Comparison of ENCODE assay signal across 34 cellular contexts in the genomic region with DNA sequence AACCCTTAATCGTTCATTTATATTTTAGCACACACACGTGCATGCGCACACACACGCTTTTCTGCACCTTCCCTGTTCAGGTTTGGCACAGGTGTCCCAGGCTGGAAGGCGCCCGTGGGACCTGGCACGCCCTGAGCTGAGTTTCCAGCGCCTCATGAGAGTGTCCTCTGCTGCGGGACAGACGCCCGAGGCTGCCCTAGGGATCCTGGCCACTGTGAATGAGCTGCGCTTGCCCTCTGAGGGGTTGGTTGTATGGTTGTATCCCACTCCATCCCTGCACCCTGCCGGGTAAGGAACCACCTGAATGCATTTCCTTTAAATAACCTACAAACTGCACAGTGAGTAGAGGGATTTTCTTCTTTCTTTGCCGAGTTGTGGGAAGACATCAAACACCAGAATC. TPM values are rescaled to one million over a fixed set of nuclear protein-coding genes. Genes with fewer than 3 reads are reported as not detected.
DNase-seq lines count a peak whose midpoint lies in the region; ATAC-seq and TF ChIP-seq lines count a peak whose summit lies in the region.
"Had no signal": no experiment of that assay in that cellular context is flagged by ENCODE, and none has a peak within 500 bp of the region (broad histone marks: within the 10 kb centered on the region; RNA-seq: fewer than 3 reads in every experiment).

No MANE protein-coding gene starts in this region.

- H3K4me3 Mint-ChIP-seq in glutamatergic neuron (ENCODE audit: unreplicated experiment) (peak overlapping the region; percentile 30), nephron progenitor cell (peak overlapping the region; percentile 69)
- H3K4me3 Mint-ChIP-seq: activated CD4-positive, alpha-beta memory T cell treated with anti-CD3 and anti-CD28 coated beads, Interleukin-2, amount 10 ng/mL, durations not matched to agents 7 days and 5 days; activated naive CD4-positive, alpha-beta T cell treated with anti-CD3 and anti-CD28 coated beads for 36 hours; activated T-helper 1 cell treated with anti-CD3 and anti-CD28 coated beads, Interleukin-12 subunit alpha, Interleukin-12 subunit beta, Interleukin-2, Interleukin-4 antibody, amounts not matched to agents 30 ng/mL and 10 ng/mL and 1 ng/mL, durations not matched to agents 14 hours and 24 hours and 36 hours; B cell; memory B cell; stimulated activated naive CD8-positive, alpha-beta T cell treated with anti-CD3 and anti-CD28 coated beads, Interleukin-15, Interleukin-2, amounts not matched to agents 100 ng/mL and 50 ng/mL, for 24 hours had no signal

- H3K27me3 ChIP-seq in HUES64 (ENCODE audit: insufficient read depth, low read length) (peaks cover 62% of the 10 kb centered on the region), testis (no peaks in the 10 kb centered on the region), Karpas-422 (ENCODE audit: low read length) (no peaks in the 10 kb centered on the region)

- H3K4me1 ChIP-seq in HUES64 (ENCODE audit: insufficient read depth, low read length) = peaks cover 30% of the 10 kb centered on the region
- no peaks in the 10 kb centered on the region for H3K4me1 ChIP-seq in testis
- no peaks in the 10 kb centered on the region; the same call in 1 of the 2 replicates for H3K4me1 ChIP-seq in Karpas-422 (ENCODE audit: low read length)
- H3K4me1 ChIP-seq: adrenal gland, esophagus muscularis mucosa, right atrium auricular region, uterus had no signal

- DNase-seq in glutamatergic neuron (no peak), nephron progenitor cell (no peak), testis (no peak), Karpas-422 (no peak), NCI-H2107 (lab: John Stamatoyannopoulos, UW) (no peak)
- DNase-seq: activated CD4-positive, alpha-beta memory T cell treated with anti-CD3 and anti-CD28 coated beads, Interleukin-2, amount 10 ng/mL, durations not matched to agents 7 days and 5 days; activated CD8-positive, alpha-beta memory T cell treated with anti-CD3 and anti-CD28 coated beads, Interleukin-2, amount 50 U/mL, for 4 hours; activated naive CD4-positive, alpha-beta T cell treated with anti-CD3 and anti-CD28 coated beads for 36 hours; adrenal gland; body of pancreas; cerebellar nuclear complex; dermis blood vessel endothelial cell; DMS53; foreskin melanocyte; heart right ventricle; left colon; NCI-H1105; NCI-H187 treated with DMSO at 0.1 percent for 48 hours; NCI-H524; PC-9; SHP77 treated with DMSO at 0.1 percent for 48 hours; stimulated activated CD4-positive, alpha-beta T cell treated with anti-CD3 and anti-CD28 coated beads, Interleukin-2, amount 100 ng/mL, for 24 hours; uterus had no signal

- H3K4me2 ChIP-seq in Karpas-422 (ENCODE audit: low read depth, low read length, poor library complexity, severe bottlenecking) = no peak overlapping the region
- H3K4me2 ChIP-seq: PC-9 had no signal

- H4K20me1 ChIP-seq in Karpas-422 (ENCODE audit: insufficient read depth, low read depth, low read length) = no peaks in the 10 kb centered on the region

- H3K9me3 ChIP-seq in HUES64 (ENCODE audit: insufficient read depth, low read depth, low read length) = no peaks in the 10 kb centered on the region
- no peaks in the 10 kb centered on the region for H3K9me3 ChIP-seq in testis
- H3K9me3 ChIP-seq in Karpas-422 (ENCODE audit: low read length) = no peaks in the 10 kb centered on the region
- H3K9me3 ChIP-seq: adrenal gland, body of pancreas, esophagus muscularis mucosa, heart right ventricle, right atrium auricular region, thoracic aorta, uterus had no signal

- no peaks in the 10 kb centered on the region for H3K36me3 Mint-ChIP-seq in glutamatergic neuron (ENCODE audit: unreplicated experiment)
- no peaks in the 10 kb centered on the region for H3K36me3 Mint-ChIP-seq in nephron progenitor cell (ENCODE audit: low read depth)
- H3K36me3 Mint-ChIP-seq: memory B cell had no signal

- no peak for TF ChIP-seq POLR2A in testis (IDR thresholded peaks at IDR 0.05)

- no peaks in the 10 kb centered on the region for H3K79me2 ChIP-seq in Karpas-422 (ENCODE audit: low read length)

- H3K9me2 ChIP-seq in Karpas-422 (replicated peaks; ENCODE audit: insufficient read depth, low read length) = no peaks in the 10 kb centered on the region

- H3K4me1 Mint-ChIP-seq in glutamatergic neuron (ENCODE audit: low read depth, unreplicated experiment) = peaks cover 15% of the 10 kb centered on the region
- H3K4me1 Mint-ChIP-seq in nephron progenitor cell = peaks cover 34% of the 10 kb centered on the region
- H3K4me1 Mint-ChIP-seq: activated CD4-positive, alpha-beta memory T cell treated with anti-CD3 and anti-CD28 coated beads, Interleukin-2, amount 10 ng/mL, durations not matched to agents 7 days and 5 days had no signal

- H3K4me3 ChIP-seq in HUES64 (ENCODE audit: low read length) (peak overlapping the region; percentile 53), testis (no peak overlapping the region), Karpas-422 (ENCODE audit: low read length) (no peak overlapping the region)
- H3K4me3 ChIP-seq: adrenal gland, body of pancreas, esophagus muscularis mucosa, heart right ventricle, K562, PC-9, right atrium auricular region, thoracic aorta, uterus had no signal

- no peak overlapping the region for H3K27ac Mint-ChIP-seq in glutamatergic neuron (ENCODE audit: unreplicated experiment)
- H3K27ac Mint-ChIP-seq in nephron progenitor cell = no peak overlapping the region
- H3K27ac Mint-ChIP-seq: activated CD4-positive, alpha-beta memory T cell treated with anti-CD3 and anti-CD28 coated beads, Interleukin-2, amount 10 ng/mL, durations not matched to agents 7 days and 5 days; activated naive CD4-positive, alpha-beta T cell treated with anti-CD3 and anti-CD28 coated beads for 36 hours; activated T-helper 1 cell treated with anti-CD3 and anti-CD28 coated beads, Interleukin-12 subunit alpha, Interleukin-12 subunit beta, Interleukin-2, Interleukin-4 antibody, amounts not matched to agents 30 ng/mL and 10 ng/mL and 1 ng/mL, durations not matched to agents 14 hours and 24 hours and 36 hours; B cell; memory B cell; stimulated activated naive CD8-positive, alpha-beta T cell treated with anti-CD3 and anti-CD28 coated beads, Interleukin-15, Interleukin-2, amounts not matched to agents 100 ng/mL and 50 ng/mL, for 24 hours had no signal

- TF ChIP-seq CTCF in C4-2B (conservative IDR thresholded peaks at IDR 0.05) = no peak
- no peak for TF ChIP-seq CTCF in glutamatergic neuron (IDR thresholded peaks at IDR 0.05; ENCODE audit: partially characterized antibody, unreplicated experiment)
- no peak for TF ChIP-seq CTCF in nephron progenitor cell (IDR thresholded peaks at IDR 0.05)
- no peak for TF ChIP-seq CTCF in testis (IDR thresholded peaks at IDR 0.05)

- no peaks in the 10 kb centered on the region for H3K36me3 ChIP-seq in HUES64 (ENCODE audit: insufficient read depth, low read length)
- H3K36me3 ChIP-seq in testis (ENCODE audit: low read depth, missing control alignments) = no peaks in the 10 kb centered on the region
- no peaks in the 10 kb centered on the region for H3K36me3 ChIP-seq in Karpas-422 (ENCODE audit: insufficient read depth, low read length)
- H3K36me3 ChIP-seq: adrenal gland, esophagus muscularis mucosa, heart right ventricle, right atrium auricular region, thoracic aorta, uterus had no signal

- peaks cover 2% of the 10 kb centered on the region for H3K9me3 Mint-ChIP-seq in glutamatergic neuron (ENCODE audit: unreplicated experiment)
- no peaks in the 10 kb centered on the region for H3K9me3 Mint-ChIP-seq in nephron progenitor cell
- H3K9me3 Mint-ChIP-seq: activated CD4-positive, alpha-beta memory T cell treated with anti-CD3 and anti-CD28 coated beads, Interleukin-2, amount 10 ng/mL, durations not matched to agents 7 days and 5 days; activated naive CD4-positive, alpha-beta T cell treated with anti-CD3 and anti-CD28 coated beads for 36 hours; activated T-helper 1 cell treated with anti-CD3 and anti-CD28 coated beads, Interleukin-12 subunit alpha, Interleukin-12 subunit beta, Interleukin-2, Interleukin-4 antibody, amounts not matched to agents 30 ng/mL and 10 ng/mL and 1 ng/mL, durations not matched to agents 14 hours and 24 hours and 36 hours; memory B cell; stimulated activated naive CD8-positive, alpha-beta T cell treated with anti-CD3 and anti-CD28 coated beads, Interleukin-15, Interleukin-2, amounts not matched to agents 100 ng/mL and 50 ng/mL, for 24 hours had no signal

- 9% methylated on average over 11 of the region's 14 CpGs for WGBS in HUES64
- WGBS in testis, 2 donors = 20 to 32% methylated on average over 12 to 14 of the region's 14 CpGs

- ATAC-seq in HG03039 (IDR thresholded peaks at IDR 0.05; ENCODE audit: unreplicated experiment) = no peak
- ATAC-seq: body of pancreas, heart right ventricle, K562, left colon had no signal

- H3K27me3 Mint-ChIP-seq in glutamatergic neuron (ENCODE audit: unreplicated experiment) (peaks cover 9% of the 10 kb centered on the region), nephron progenitor cell (ENCODE audit: low read depth, poor library complexity) (peaks cover 54% of the 10 kb centered on the region)

- H3K27ac ChIP-seq in C4-2B (peak overlapping the region; percentile 27), HUES64 (ENCODE audit: low read depth, low read length) (no peak overlapping the region), testis (no peak overlapping the region), Karpas-422 (ENCODE audit: low read length) (no peak overlapping the region)
- H3K27ac ChIP-seq: adrenal gland, body of pancreas, esophagus muscularis mucosa, heart right ventricle, PC-9, right atrium auricular region, thoracic aorta, uterus had no signal

- H3K9ac ChIP-seq in HUES64 (ENCODE audit: low read depth, low read length) (0 out of 2 replicates have a peak overlapping the region, but pooled peaks have one; percentile 11), Karpas-422 (ENCODE audit: low read length) (no peak overlapping the region)

- intact Hi-C loops in testis (cut with DNase I; ENCODE audit: low total_unique reads) = no loop called here

- no peak overlapping the region for H2AFZ ChIP-seq in Karpas-422 (ENCODE audit: low read length)
- H2AFZ ChIP-seq: PC-9 had no signal

RNA-seq across cellular contexts. Expression of a gene that starts 12.2 kb away (rescaled TPM):
- 18.1 TPM for polyA plus RNA-seq in HUES64 (2013, experiment 1 of 2)
- polyA plus RNA-seq in HUES64 (2013, experiment 2 of 2) = 20.1 TPM
- total RNA-seq in glutamatergic neuron (ENCODE audit: unreplicated experiment) (96.2 TPM), testis (100 to 1,000 TPM in 1 of 2 donors, 10 to 100 TPM in 1; 82.1 to 109 TPM)
- polyA plus RNA-seq in testis (ENCODE audit: insufficient read depth, low read depth, low replicate concordance) = 55.3 TPM
- 0.37 and 1.2 TPM in 2 replicates for total RNA-seq in Karpas-422 (2014; rRNA removed; shearing (Covaris generic); ENCODE audit: low replicate concordance)
- total RNA-seq: PC-9 had no signal

Comparison
In these comparisons a context has a peak if more than half of its experiments do, and no peak if none do; other contexts are left out.
1. RNA of a gene that starts 12.2 kb away (total RNA-seq): 82.1 to 109 TPM in testis and 96.2 TPM in glutamatergic neuron (single experiment); 0.37 to 1.2 TPM in Karpas-422; every median in the first group is over 10 times any median in the second.